Comparison of ENCODE assay signal across 13 cellular contexts in genomic region chr6:157832250-157832967, GRCh38. TPM values are rescaled to one million over a fixed set of nuclear protein-coding genes. Genes with fewer than 3 reads are reported as not detected.
A peak's percentile ranks its signal among the peaks of the same experiment; 100 is the strongest.
DNase-seq lines count a peak whose midpoint lies in the region; ATAC-seq and TF ChIP-seq lines count a peak whose summit lies in the region.
"Had no signal": no experiment of that assay in that cellular context is flagged by ENCODE, and none has a peak within 500 bp of the region (broad histone marks: within the 10 kb centered on the region; RNA-seq: fewer than 3 reads in every experiment).

No MANE protein-coding gene starts in this region.

- no peak overlapping the region for H2BK120ac ChIP-seq in trophoblast cell (ENCODE audit: insufficient read depth, low read length, poor library complexity)

- H3K4me1 Mint-ChIP-seq in activated CD4-positive, alpha-beta T cell treated with anti-CD3 and anti-CD28 coated beads, Interleukin-2, amount 10 ng/mL, durations not matched to agents 24 days and 14 days: peaks cover 42% of the 10 kb centered on the region
- peaks cover 73% of the 10 kb centered on the region for H3K4me1 Mint-ChIP-seq in endothelial cell (ENCODE audit: unreplicated experiment)

- no peak overlapping the region for H3K18ac ChIP-seq in trophoblast cell (ENCODE audit: low read length)

- no peak overlapping the region for H2AFZ ChIP-seq in trophoblast cell (ENCODE audit: insufficient read depth, low read length, poor library complexity)

- no TSS peak for BruUV-seq in Panc1 (replicated peaks; lab: Mats Ljungman, UMichigan)

- no peak overlapping the region for H3K4me3 Mint-ChIP-seq in activated CD4-positive, alpha-beta T cell treated with anti-CD3 and anti-CD28 coated beads, Interleukin-2, amount 10 ng/mL, durations not matched to agents 24 days and 14 days
- H3K4me3 Mint-ChIP-seq in endothelial cell (ENCODE audit: unreplicated experiment): no peak overlapping the region
- H3K4me3 Mint-ChIP-seq: T-helper 2 cell treated with Interferon-gamma antibody and Interleukin-4, amounts not matched to agents 5 μg/mL and 100 μg/mL, for 36 hours had no signal

- H3K27ac ChIP-seq in Panc1 (ENCODE audit: low read length): peak overlapping the region; percentile 64
- H3K27ac ChIP-seq in trophoblast cell (ENCODE audit: low read depth, low read length): no peak overlapping the region
- no peak overlapping the region for H3K27ac ChIP-seq in coronary artery
- H3K27ac ChIP-seq: left ventricle myocardium inferior had no signal

- no peak overlapping the region for H3K14ac ChIP-seq in trophoblast cell (ENCODE audit: low read length)

- CTCF ChIA-PET in Panc1 (lab: Charles Lee): no interaction called here

- H3K23ac ChIP-seq in trophoblast cell (ENCODE audit: low read length): no peak overlapping the region

- H2AK5ac ChIP-seq in trophoblast cell (ENCODE audit: low read length): no peak overlapping the region

- peaks cover 2% of the 10 kb centered on the region for H3K27me3 Mint-ChIP-seq in activated CD4-positive, alpha-beta T cell treated with anti-CD3 and anti-CD28 coated beads, Interleukin-2, amount 10 ng/mL, durations not matched to agents 24 days and 14 days
- H3K27me3 Mint-ChIP-seq in endothelial cell (ENCODE audit: unreplicated experiment): peaks cover 2% of the 10 kb centered on the region

- DNase-seq in activated CD4-positive, alpha-beta T cell treated with anti-CD3 and anti-CD28 coated beads, Interleukin-2, amount 10 ng/mL, durations not matched to agents 24 days and 14 days: peak; percentile 47
- no peak for DNase-seq in activated CD4-positive, alpha-beta T cell treated with anti-CD3 and anti-CD28 coated beads for 1 hour
- DNase-seq in Panc1 (ENCODE audit: low read depth, low spot score) (no peak), endothelial cell (ENCODE audit: low spot score) (no peak), trophoblast cell (no peak), germinal center (ENCODE audit: low spot score) (no peak), NCI-H2081 treated with DMSO at 0.1 percent for 48 hours (lab: John Stamatoyannopoulos, UW) (no peak), coronary artery (ENCODE audit: low spot score) (no peak)
- DNase-seq: caudate nucleus; left ventricle myocardium inferior; NCI-H1694 treated with DMSO at 0.1 percent for 48 hours; stimulated activated CD4-positive, alpha-beta T cell treated with anti-CD3 and anti-CD28 coated beads, Interleukin-4, amount 100 ng/mL, for 4 hours had no signal

- intact Hi-C loops in activated CD4-positive, alpha-beta T cell treated with anti-CD3 and anti-CD28 coated beads, Interleukin-2, amount 10 ng/mL, durations not matched to agents 24 days and 14 days (cut with micrococcal nuclease): loop anchor here (2.0 to 5.0 kb wide), 4 partner anchors 14 to 115 kb away; no protein-coding TSS in a partner anchor
- intact Hi-C loops in Panc1 (cut with micrococcal nuclease; ENCODE audit: unreplicated experiment): no loop called here

- POLR2A ChIA-PET in Panc1 (lab: Charles Lee): interaction anchor here (0.6 to 1.2 kb wide), 2 partner anchors 41 to 75 kb away, joined by 3 to 7 read pairs; no protein-coding TSS in a partner anchor

- TF ChIP-seq CTCF in Panc1 (IDR thresholded peaks at IDR 0.05): no peak
- peak; percentile 14 for TF ChIP-seq CTCF in endothelial cell (IDR thresholded peaks at IDR 0.05; ENCODE audit: unreplicated experiment)
- TF ChIP-seq CTCF in coronary artery (IDR thresholded peaks at IDR 0.05): no peak

- H3K79me2 ChIP-seq in trophoblast cell (ENCODE audit: control insufficient read depth, insufficient read depth, low read length, poor library complexity): peaks cover 15% of the 10 kb centered on the region

- no peak overlapping the region for H4K91ac ChIP-seq in trophoblast cell (ENCODE audit: low read depth, low read length)

- H3K27me3 ChIP-seq in Panc1 (ENCODE audit: control insufficient read depth, insufficient read depth, low read length) (no peaks in the 10 kb centered on the region), trophoblast cell (ENCODE audit: insufficient read depth, low read length) (no peaks in the 10 kb centered on the region)

- H3K4me3 ChIP-seq in Panc1 (ENCODE audit: low read depth in 2 of 2, low read length in 2 of 2) (no peak overlapping the region), trophoblast cell (ENCODE audit: low read depth, low read length) (no peak overlapping the region), coronary artery (no peak overlapping the region)
- H3K4me3 ChIP-seq: left ventricle myocardium inferior had no signal

- H3K36me3 Mint-ChIP-seq in activated CD4-positive, alpha-beta T cell treated with anti-CD3 and anti-CD28 coated beads, Interleukin-2, amount 10 ng/mL, durations not matched to agents 24 days and 14 days (ENCODE audit: low read depth): peaks cover 58% of the 10 kb centered on the region
- peaks cover 13% of the 10 kb centered on the region for H3K36me3 Mint-ChIP-seq in endothelial cell (ENCODE audit: low read depth, unreplicated experiment)

- H2BK5ac ChIP-seq in trophoblast cell (ENCODE audit: low read depth, low read length, poor library complexity): no peak overlapping the region

- no peak overlapping the region for H3K9ac ChIP-seq in trophoblast cell (ENCODE audit: low read length)

- WGBS in trophoblast cell (ENCODE audit: extremely low coverage, insufficient coverage, insufficient read length): no CpG with 5 or more reads among the region's 3 CpGs

- no peak overlapping the region for H2BK12ac ChIP-seq in trophoblast cell (ENCODE audit: low read length)

- H3K36me3 ChIP-seq in Panc1 (ENCODE audit: control insufficient read depth, insufficient read depth, low read length) (no peaks in the 10 kb centered on the region), trophoblast cell (ENCODE audit: control insufficient read depth in 1 of 2, insufficient read depth in 2 of 2, low read length in 2 of 2) (peaks cover 2% of the 10 kb centered on the region in 2 experiments)
- H3K36me3 ChIP-seq: left ventricle myocardium inferior had no signal

- peak overlapping the region; percentile 28 for H3K27ac Mint-ChIP-seq in activated CD4-positive, alpha-beta T cell treated with anti-CD3 and anti-CD28 coated beads, Interleukin-2, amount 10 ng/mL, durations not matched to agents 24 days and 14 days
- peak overlapping the region; percentile 85 for H3K27ac Mint-ChIP-seq in endothelial cell (ENCODE audit: unreplicated experiment)
- H3K27ac Mint-ChIP-seq: T-helper 2 cell treated with Interferon-gamma antibody and Interleukin-4, amounts not matched to agents 5 μg/mL and 100 μg/mL, for 36 hours had no signal

- H3K4me2 ChIP-seq in trophoblast cell (ENCODE audit: low read length): no peak overlapping the region

- H3K9me3 ChIP-seq in Panc1 (ENCODE audit: control insufficient read depth, insufficient read depth, low read depth, low read length) (no peaks in the 10 kb centered on the region), trophoblast cell (ENCODE audit: insufficient read depth, low read depth, low read length) (no peaks in the 10 kb centered on the region)
- H3K9me3 ChIP-seq: left ventricle myocardium inferior had no signal

- in situ Hi-C loops in Panc1 (cut with HindIII; ENCODE audit: low pct_unique_long_range_greater_than_20kb, low sequenced_read_pairs): no loop called here

- H4K8ac ChIP-seq in trophoblast cell (ENCODE audit: low read depth, low read length): no peak overlapping the region

- H3K9me3 Mint-ChIP-seq in activated CD4-positive, alpha-beta T cell treated with anti-CD3 and anti-CD28 coated beads, Interleukin-2, amount 10 ng/mL, durations not matched to agents 24 days and 14 days: peaks cover 9% of the 10 kb centered on the region
- H3K9me3 Mint-ChIP-seq in endothelial cell (ENCODE audit: unreplicated experiment): no peaks in the 10 kb centered on the region

- no peak for ATAC-seq in Panc1

- H4K12ac ChIP-seq in trophoblast cell (ENCODE audit: low read depth, low read length): no peak overlapping the region

- H3K79me1 ChIP-seq in trophoblast cell (ENCODE audit: low read length): peaks cover 2% of the 10 kb centered on the region

- peak overlapping the region; percentile 90 for H3K4ac ChIP-seq in trophoblast cell (ENCODE audit: low read depth, low read length)

- H3K4me1 ChIP-seq in Panc1 (ENCODE audit: control insufficient read depth, insufficient read depth, low read length) (peaks cover 52% of the 10 kb centered on the region), trophoblast cell (ENCODE audit: control insufficient read depth in 1 of 2, insufficient read depth in 2 of 2, low read length in 2 of 2) (peaks cover 12 to 15% of the 10 kb centered on the region in 2 experiments)

RNA-seq across cellular contexts. Expression of gene SNX9, which starts 9.4 kb away (rescaled TPM):
- 33.7 and 34.0 TPM in 2 replicates for total RNA-seq in activated CD4-positive, alpha-beta T cell treated with anti-CD3 and anti-CD28 coated beads, Interleukin-2, amount 10 ng/mL, durations not matched to agents 24 days and 14 days
- total RNA-seq in Panc1 (2021; ENCODE audit: unreplicated experiment) (46.0 TPM), endothelial cell (ENCODE audit: unreplicated experiment) (68.6 TPM)
- polyA plus RNA-seq in Panc1 (2012; ENCODE audit: insufficient read length): 37.4 TPM
- 31.3 and 32.6 TPM in 2 replicates for polyA plus RNA-seq in trophoblast cell (2013)
